8 cellular contexts compared by ENCODE assay signal in genomic region chr7:7639421-7639820, GRCh38. TPM values are rescaled to one million over a fixed set of nuclear protein-coding genes. Genes with fewer than 3 reads are reported as not detected.
DNase-seq lines count a peak whose midpoint lies in the region; ATAC-seq, FAIRE-seq and TF ChIP-seq lines count a peak whose summit lies in the region.

No MANE protein-coding gene starts in this region.

- H3K9ac ChIP-seq in BLaER1 treated with 17β-estradiol and CSF1 and Interleukin-3, amounts not matched to agents 10 nM and 100 nM = peak overlapping the region; percentile 77 to 86 (median 84)
- peak overlapping the region; percentile 82 for H3K9ac ChIP-seq in Loucy (ENCODE audit: low read depth, low read length, poor library complexity, severe bottlenecking)

- FAIRE-seq in pancreas (lab: Jason Lieb, UNC) = no peak

- peaks cover 25 to 29% of the 10 kb centered on the region in 2 donors for H3K4me1 Mint-ChIP-seq in natural killer cell treated with Interleukin-12 subunit alpha and Interleukin-12 subunit beta and Interleukin-15 and Interleukin-18, amount 100 ng/mL, for 72 hours (ENCODE audit: low read depth in 2 of 2)

- 17% methylated on average over 5 of the region's 5 CpGs for WGBS in pancreas, 2 donors

- H3K27me3 ChIP-seq in BLaER1 treated with 17β-estradiol and CSF1 and Interleukin-3, amounts not matched to agents 10 nM and 100 nM = no peaks in the 10 kb centered on the region
- H3K27me3 ChIP-seq in Loucy (ENCODE audit: insufficient read depth, low read length, poor library complexity, severe bottlenecking) (no peaks in the 10 kb centered on the region), pancreas (no peaks in the 10 kb centered on the region)

- no peak for ATAC-seq in natural killer cell treated with Interleukin-12 subunit alpha and Interleukin-12 subunit beta and Interleukin-15 and Interleukin-18, amount 100 ng/mL, for 72 hours
- ATAC-seq in HG03520 (IDR thresholded peaks at IDR 0.05; ENCODE audit: unreplicated experiment) = no peak
- ATAC-seq in pancreas = no peak

- peaks cover 5% of the 10 kb centered on the region for H3K36me3 Mint-ChIP-seq in natural killer cell treated with Interleukin-12 subunit alpha and Interleukin-12 subunit beta and Interleukin-15 and Interleukin-18, amount 100 ng/mL, for 72 hours

- no peaks in the 10 kb centered on the region for H3K9me2 ChIP-seq in Loucy (replicated peaks; ENCODE audit: low read depth, low read length)

- peak overlapping the region; percentile 96 for H3K4me3 Mint-ChIP-seq in natural killer cell treated with Interleukin-12 subunit alpha and Interleukin-12 subunit beta and Interleukin-15 and Interleukin-18, amount 100 ng/mL, for 72 hours

- no peaks in the 10 kb centered on the region for H3K9me3 Mint-ChIP-seq in natural killer cell treated with Interleukin-12 subunit alpha and Interleukin-12 subunit beta and Interleukin-15 and Interleukin-18, amount 100 ng/mL, for 72 hours

- H3K4me3 ChIP-seq in BLaER1 treated with 17β-estradiol and CSF1 and Interleukin-3, amounts not matched to agents 10 nM and 100 nM = peak overlapping the region; percentile 74 to 89 (median 83)
- peak overlapping the region; percentile 80 for H3K4me3 ChIP-seq in Loucy (ENCODE audit: low read length, poor library complexity, severe bottlenecking)
- H3K4me3 ChIP-seq in pancreas = peak overlapping the region in 2 of 4 donors; percentile 83 to 85

- no peak for TF ChIP-seq CTCF in Loucy (conservative IDR thresholded peaks at IDR 0.05; ENCODE audit: low read length)
- TF ChIP-seq CTCF in pancreas (IDR thresholded peaks at IDR 0.05) = no peak

- H3K27ac Mint-ChIP-seq in natural killer cell treated with Interleukin-12 subunit alpha and Interleukin-12 subunit beta and Interleukin-15 and Interleukin-18, amount 100 ng/mL, for 72 hours = peak overlapping the region; percentile 93 to 98

- peak overlapping the region; percentile 14 to 85 (median 79); a peak in 21 of 22 replicates for H3K27ac ChIP-seq in BLaER1 treated with 17β-estradiol and CSF1 and Interleukin-3, amounts not matched to agents 10 nM and 100 nM
- H3K27ac ChIP-seq in cingulate gyrus (ENCODE audit: low read depth, low read length) (peak overlapping the region; percentile 88), pancreas (peak overlapping the region in 2 of 4 donors; percentile 93 to 94)

- H3K4me2 ChIP-seq in BLaER1 treated with 17β-estradiol and CSF1 and Interleukin-3, amounts not matched to agents 10 nM and 100 nM = peak overlapping the region; percentile 78 to 95 (median 87)
- peak overlapping the region; percentile 91 for H3K4me2 ChIP-seq in Loucy (ENCODE audit: low read depth, low read length, poor library complexity, severe bottlenecking)

- no peaks in the 10 kb centered on the region; a peak in 1 of 22 replicates for H4K20me1 ChIP-seq in BLaER1 treated with 17β-estradiol and CSF1 and Interleukin-3, amounts not matched to agents 10 nM and 100 nM
- no peaks in the 10 kb centered on the region for H4K20me1 ChIP-seq in Loucy (ENCODE audit: insufficient read depth, low read length, poor library complexity, severe bottlenecking)

- H3K36me3 ChIP-seq in BLaER1 treated with 17β-estradiol and CSF1 and Interleukin-3, amounts not matched to agents 10 nM and 100 nM = peaks cover 9 to 27% (median 19%) of the 10 kb centered on the region in 11 experiments; a peak in 17 of 22 replicates
- H3K36me3 ChIP-seq in Loucy (ENCODE audit: insufficient read depth, low read length) (no peaks in the 10 kb centered on the region), pancreas (no peaks in the 10 kb centered on the region)

- no peak for DNase-seq in natural killer cell treated with Interleukin-12 subunit alpha and Interleukin-12 subunit beta and Interleukin-15 and Interleukin-18, amount 100 ng/mL, for 72 hours (ENCODE audit: low spot score)
- no peak for DNase-seq in LoVo (ENCODE audit: low spot score)
- no peak for DNase-seq in pancreas
- no peak for DNase-seq in NOMO-1 (lab: John Stamatoyannopoulos, UW; ENCODE audit: unreplicated experiment in 2 of 2)

- intact Hi-C loops in pancreas (cut with DNase I) = no loop called here

- peaks cover 17 to 24% (median 21%) of the 10 kb centered on the region in 10 experiments for H3K4me1 ChIP-seq in BLaER1 treated with 17β-estradiol and CSF1 and Interleukin-3, amounts not matched to agents 10 nM and 100 nM
- H3K4me1 ChIP-seq in Loucy (ENCODE audit: insufficient read depth, low read length, poor library complexity, severe bottlenecking) (peaks cover 31% of the 10 kb centered on the region), pancreas (peaks cover 0 to 9% (median 4%) of the 10 kb centered on the region in 3 donors)

- H2AFZ ChIP-seq in Loucy (ENCODE audit: low read length) = peak overlapping the region; percentile 81

- no peaks in the 10 kb centered on the region for H3F3A ChIP-seq in Loucy (ENCODE audit: low read depth)

- H3K79me2 ChIP-seq in Loucy (ENCODE audit: insufficient read depth, low read length) = peaks cover 41% of the 10 kb centered on the region

- no peaks in the 10 kb centered on the region for H3K9me3 ChIP-seq in BLaER1 treated with 17β-estradiol and CSF1 and Interleukin-3, amounts not matched to agents 10 nM and 100 nM (replicated peaks in 1 of 11)
- H3K9me3 ChIP-seq in Loucy (ENCODE audit: insufficient read depth, low read depth, low read length) = no peaks in the 10 kb centered on the region
- H3K9me3 ChIP-seq in pancreas = no peaks in the 10 kb centered on the region

- no peaks in the 10 kb centered on the region for H3K27me3 Mint-ChIP-seq in natural killer cell treated with Interleukin-12 subunit alpha and Interleukin-12 subunit beta and Interleukin-15 and Interleukin-18, amount 100 ng/mL, for 72 hours

RNA-seq across cellular contexts. Expression of gene UMAD1, which starts 1.1 kb away (rescaled TPM):
- total RNA-seq in natural killer cell treated with Interleukin-12 subunit alpha and Interleukin-12 subunit beta and Interleukin-15 and Interleukin-18, amount 100 ng/mL, for 72 hours = 10 to 100 TPM in 1 of 2 donors, 1 to 10 TPM in 1; 9.3 to 11.4 TPM
- 10 to 100 TPM; 11.6 to 20.8 (median 17.8) TPM for total RNA-seq in pancreas
- polyA plus RNA-seq in pancreas = 10 to 100 TPM in 1 of 2 donors, 1 to 10 TPM in 1; 5.0 to 15.5 TPM
